In genomic region chr12:553216-554000, GRCh38 we compare ENCODE assay signal across 10 cellular contexts.
DNase-seq lines count a peak whose midpoint lies in the region; ATAC-seq and TF ChIP-seq lines count a peak whose summit lies in the region.
"Had no signal": no experiment of that assay in that cellular context is flagged by ENCODE, and none has a peak within 500 bp of the region (broad histone marks: within the 10 kb centered on the region; RNA-seq: fewer than 3 reads in every experiment).

No MANE protein-coding gene starts in this region.

- peak; percentile 83 for ATAC-seq in activated naive CD8-positive, alpha-beta T cell treated with anti-CD3 and anti-CD28 coated beads, Interleukin-2, amount 10 ng/mL, durations not matched to agents 7 days and 5 days (ENCODE audit: low read depth)

- H3K79me2 ChIP-seq in MM.1S (ENCODE audit: low read length) = no peaks in the 10 kb centered on the region

- no peak for TF ChIP-seq CTCF in MM.1S (IDR thresholded peaks at IDR 0.05; ENCODE audit: low read length)

- H2AFZ ChIP-seq in MM.1S (ENCODE audit: low read length) = peak overlapping the region; percentile 67

- H3K27me3 ChIP-seq in MM.1S (replicated peaks; ENCODE audit: insufficient read depth, low read length) = peaks cover 16% of the 10 kb centered on the region; the same call in 1 of the 2 replicates

- no peak overlapping the region; the same call in 1 of the 2 replicates for H3K9ac ChIP-seq in MM.1S (ENCODE audit: low read length)

- no peak overlapping the region for H3K27ac ChIP-seq in MM.1S (ENCODE audit: low read length)

- no peaks in the 10 kb centered on the region for H3K9me3 ChIP-seq in MM.1S (replicated peaks; ENCODE audit: insufficient read depth, low read length)

- no peaks in the 10 kb centered on the region for H3K9me2 ChIP-seq in MM.1S (replicated peaks; ENCODE audit: insufficient read depth, low read length)

- peak overlapping the region; percentile 91 for H3K27ac Mint-ChIP-seq in activated naive CD8-positive, alpha-beta T cell treated with anti-CD3 and anti-CD28 coated beads, Interleukin-2, amount 10 ng/mL, durations not matched to agents 7 days and 5 days
- H3K27ac Mint-ChIP-seq: nephron had no signal

- no peaks in the 10 kb centered on the region for H3K9me3 Mint-ChIP-seq in activated naive CD8-positive, alpha-beta T cell treated with anti-CD3 and anti-CD28 coated beads, Interleukin-2, amount 10 ng/mL, durations not matched to agents 7 days and 5 days

- peak; percentile 77 for DNase-seq in activated CD8-positive, alpha-beta memory T cell treated with anti-CD3 and anti-CD28 coated beads for 24 hours
- no peak for DNase-seq in activated CD8-positive, alpha-beta memory T cell treated with anti-CD3 and anti-CD28 coated beads, Interleukin-2, amount 50 U/mL, for 48 hours
- DNase-seq in MM.1S = peak; percentile 17
- DNase-seq in activated naive CD8-positive, alpha-beta T cell treated with anti-CD3 and anti-CD28 coated beads, Interleukin-2, amount 10 ng/mL, durations not matched to agents 7 days and 5 days = peak; percentile 67
- DNase-seq in stimulated activated CD8-positive, alpha-beta memory T cell treated with anti-CD3 and anti-CD28 coated beads, Interleukin-4, amount 100 ng/mL, for 24 hours (ENCODE audit: low read depth) = peak; percentile 15
- no peak for DNase-seq in stimulated activated CD4-positive, alpha-beta T cell treated with anti-CD3 and anti-CD28 coated beads, Interleukin-15, amount 100 ng/mL, for 24 hours
- no peak for DNase-seq in NCI-H146 treated with DMSO at 0.1 percent for 48 hours (lab: John Stamatoyannopoulos, UW; ENCODE audit: unreplicated experiment)
- no peak for DNase-seq in NOMO-1 treated with dmso at 0.1 percent for 144 hours (lab: John Stamatoyannopoulos, UW; ENCODE audit: unreplicated experiment)
- DNase-seq: NCI-H1694 had no signal

- no peaks in the 10 kb centered on the region for H3K4me1 ChIP-seq in MM.1S (ENCODE audit: low read length)

- H3F3A ChIP-seq in MM.1S (ENCODE audit: insufficient read depth, low read length) = no peaks in the 10 kb centered on the region

- peaks cover 10% of the 10 kb centered on the region for H3K36me3 Mint-ChIP-seq in activated naive CD8-positive, alpha-beta T cell treated with anti-CD3 and anti-CD28 coated beads, Interleukin-2, amount 10 ng/mL, durations not matched to agents 7 days and 5 days

- peak overlapping the region; percentile 53 for H3K4me3 ChIP-seq in MM.1S (ENCODE audit: low read length)

- peak overlapping the region; percentile 84 for H3K4me3 Mint-ChIP-seq in activated naive CD8-positive, alpha-beta T cell treated with anti-CD3 and anti-CD28 coated beads, Interleukin-2, amount 10 ng/mL, durations not matched to agents 7 days and 5 days
- H3K4me3 Mint-ChIP-seq: nephron had no signal

- H4K20me1 ChIP-seq in MM.1S (ENCODE audit: insufficient read depth, low read length) = no peaks in the 10 kb centered on the region

- no peaks in the 10 kb centered on the region for H3K27me3 Mint-ChIP-seq in activated naive CD8-positive, alpha-beta T cell treated with anti-CD3 and anti-CD28 coated beads, Interleukin-2, amount 10 ng/mL, durations not matched to agents 7 days and 5 days

- H3K4me2 ChIP-seq in MM.1S (ENCODE audit: low read depth, low read length) = peak overlapping the region; percentile 37; the same call in 1 of the 2 replicates

- peaks cover 42% of the 10 kb centered on the region for H3K4me1 Mint-ChIP-seq in activated naive CD8-positive, alpha-beta T cell treated with anti-CD3 and anti-CD28 coated beads, Interleukin-2, amount 10 ng/mL, durations not matched to agents 7 days and 5 days

- POLR2A ChIA-PET in activated naive CD8-positive, alpha-beta T cell treated with anti-CD3 and anti-CD28 coated beads, Interleukin-2, amount 10 ng/mL, durations not matched to agents 7 days and 5 days (lab: Charles Lee) = interaction anchor here (1.0 to 1.3 kb wide), 3 partner anchors 11 to 438 kb away, joined by 4 to 6 read pairs (median 4); partner anchors contain the start of gene ERC1

- no peaks in the 10 kb centered on the region for H3K36me3 ChIP-seq in MM.1S (replicated peaks; ENCODE audit: insufficient read depth, low read length)

Comparison
In these comparisons a context has a peak if more than half of its experiments do, and no peak if none do; other contexts are left out.
1. DNase-seq: peak in activated CD8-positive, alpha-beta memory T cell treated with anti-CD3 and anti-CD28 coated beads for 24 hours (single experiment), MM.1S (single experiment), activated naive CD8-positive, alpha-beta T cell treated with anti-CD3 and anti-CD28 coated beads, Interleukin-2, amount 10 ng/mL, durations not matched to agents 7 days and 5 days (single experiment) and stimulated activated CD8-positive, alpha-beta memory T cell treated with anti-CD3 and anti-CD28 coated beads, Interleukin-4, amount 100 ng/mL, for 24 hours (single experiment); none in activated CD8-positive, alpha-beta memory T cell treated with anti-CD3 and anti-CD28 coated beads, Interleukin-2, amount 50 U/mL, for 48 hours (single experiment), stimulated activated CD4-positive, alpha-beta T cell treated with anti-CD3 and anti-CD28 coated beads, Interleukin-15, amount 100 ng/mL, for 24 hours (single experiment), NCI-H146 treated with DMSO at 0.1 percent for 48 hours (single experiment) and NOMO-1 treated with dmso at 0.1 percent for 144 hours (single experiment).